23 cellular contexts compared by ENCODE assay signal in genomic region chr1:62337535-62337784, GRCh38. TPM values are rescaled to one million over a fixed set of nuclear protein-coding genes. Genes with fewer than 3 reads are reported as not detected.
DNase-seq lines count a peak whose midpoint lies in the region; ATAC-seq lines count a peak whose summit lies in the region.
"Had no signal": no experiment of that assay in that cellular context is flagged by ENCODE, and none has a peak within 500 bp of the region (broad histone marks: within the 10 kb centered on the region; RNA-seq: fewer than 3 reads in every experiment).

No MANE protein-coding gene starts in this region.

- H4K8ac ChIP-seq in mesendoderm (ENCODE audit: low read depth, low read length): no peak overlapping the region

- H3K36me3 ChIP-seq in HUES48 (ENCODE audit: control insufficient read depth, insufficient read depth, low read length) (no peaks in the 10 kb centered on the region), mesendoderm (ENCODE audit: control insufficient read depth, insufficient read depth, low read length) (no peaks in the 10 kb centered on the region), subcutaneous abdominal adipose tissue (ENCODE audit: control insufficient read depth in 5 of 5, insufficient read depth in 5 of 5, low read length in 5 of 5) (no peaks in the 10 kb centered on the region)
- H3K36me3 ChIP-seq: prostate gland, SJSA1 had no signal

- no peaks in the 10 kb centered on the region for H3K9me3 ChIP-seq in HUES48 (ENCODE audit: control insufficient read depth, insufficient read depth, low read length)
- no peaks in the 10 kb centered on the region for H3K9me3 ChIP-seq in subcutaneous abdominal adipose tissue (ENCODE audit: control insufficient read depth in 5 of 5, low read length in 5 of 5)
- H3K9me3 ChIP-seq: prostate gland, SJSA1 had no signal

- no peak overlapping the region for H4K5ac ChIP-seq in mesendoderm (ENCODE audit: low read length)

- ATAC-seq in GM19455 (IDR thresholded peaks at IDR 0.05; ENCODE audit: unreplicated experiment): no peak
- ATAC-seq: CD8-positive, alpha-beta T cell; GM12878 had no signal

- H3K4me1 ChIP-seq in HUES48 (ENCODE audit: control insufficient read depth, insufficient read depth, low read length): peaks cover 16% of the 10 kb centered on the region
- peaks cover 8% of the 10 kb centered on the region for H3K4me1 ChIP-seq in mesendoderm (ENCODE audit: control insufficient read depth, low read depth, low read length)
- peaks cover 9 to 27% (median 25%) of the 10 kb centered on the region in 5 donors for H3K4me1 ChIP-seq in subcutaneous abdominal adipose tissue (ENCODE audit: control insufficient read depth in 5 of 5, insufficient read depth in 5 of 5, low read length in 5 of 5)
- H3K4me1 ChIP-seq: prostate gland had no signal

- H3K9ac ChIP-seq in HUES48 (ENCODE audit: low read depth, low read length): no peak overlapping the region
- H3K9ac ChIP-seq in mesendoderm (ENCODE audit: low read length): no peak overlapping the region
- H3K9ac ChIP-seq in subcutaneous abdominal adipose tissue (ENCODE audit: low read length in 5 of 5): peak overlapping the region in 1 of 5 donors; percentile 10
- H3K9ac ChIP-seq: KMS-11 had no signal

- peak overlapping the region; percentile 75 for H3K56ac ChIP-seq in mesendoderm (ENCODE audit: low read length)

- H3K27me3 ChIP-seq in HUES48 (ENCODE audit: control insufficient read depth, insufficient read depth, low read length) (no peaks in the 10 kb centered on the region), mesendoderm (ENCODE audit: insufficient read depth, low read length, poor library complexity) (no peaks in the 10 kb centered on the region), subcutaneous abdominal adipose tissue (ENCODE audit: control insufficient read depth in 5 of 5, insufficient read depth in 4 of 5, low read length in 5 of 5) (no peaks in the 10 kb centered on the region)
- H3K27me3 ChIP-seq: SJSA1 had no signal

- no peaks in the 10 kb centered on the region for H3K79me1 ChIP-seq in mesendoderm (ENCODE audit: low read length)

- H3K4me3 ChIP-seq in HUES48 (ENCODE audit: low read depth, low read length): no peak overlapping the region
- no peak overlapping the region for H3K4me3 ChIP-seq in mesendoderm (ENCODE audit: low read length)
- peak overlapping the region in 2 of 5 donors; percentile 1 to 32 for H3K4me3 ChIP-seq in subcutaneous abdominal adipose tissue (ENCODE audit: low read depth in 1 of 5, low read length in 5 of 5)
- H3K4me3 ChIP-seq: GM12878, PC-9, prostate gland, SJSA1 had no signal

- H3K79me2 ChIP-seq in mesendoderm (ENCODE audit: control insufficient read depth, insufficient read depth, low read length): no peaks in the 10 kb centered on the region

- H3K4ac ChIP-seq in mesendoderm (ENCODE audit: low read depth, low read length): peak overlapping the region; percentile 20

- DNase-seq in ecto neural progenitor cell (ENCODE audit: low spot score): peak; percentile 55
- peak; percentile 45 for DNase-seq in mesendoderm
- no peak for DNase-seq in SK-N-DZ (ENCODE audit: low spot score)
- DNase-seq in SW 1271 (lab: John Stamatoyannopoulos, UW): no peak
- DNase-seq: activated CD4-positive, alpha-beta T cell treated with anti-CD3 and anti-CD28 coated beads, Interleukin-2, amount 50 U/mL, for 4 hours; activated CD8-positive, alpha-beta memory T cell treated with anti-CD3 and anti-CD28 coated beads, Interleukin-2, amount 50 U/mL, for 48 hours; activated effector memory CD4-positive, alpha-beta T cell treated with Interleukin-2 at 50 U/mL for 16 hours; CD8-positive, alpha-beta T cell; DMS53; midbrain; NCI-H187 treated with DMSO at 0.1 percent for 48 hours; NCI-H345; nephron progenitor cell; PC-9; stimulated activated CD4-positive, alpha-beta T cell treated with anti-CD3 and anti-CD28 coated beads, Interleukin-12 subunit alpha, Interleukin-12 subunit beta, amount 100 ng/mL, for 4 hours; stimulated activated CD8-positive, alpha-beta memory T cell treated with anti-CD3 and anti-CD28 coated beads, Interleukin-4, amount 100 ng/mL, for 48 hours had no signal

- no peak overlapping the region for H2BK120ac ChIP-seq in mesendoderm (ENCODE audit: low read depth, low read length)

- WGBS in mesendoderm (ENCODE audit: extremely low coverage, insufficient coverage, low lambda C conversion rate): no CpG with 5 or more reads among the region's 6 CpGs

- H3K27ac ChIP-seq in HUES48 (ENCODE audit: low read depth, low read length) (peak overlapping the region; percentile 9), mesendoderm (ENCODE audit: low read depth, low read length) (no peak overlapping the region), subcutaneous abdominal adipose tissue (ENCODE audit: low read depth, low read length) (peak overlapping the region; percentile 86)
- H3K27ac ChIP-seq: KMS-11, PC-9, SJSA1 had no signal

- H3K23ac ChIP-seq in mesendoderm (ENCODE audit: low read length): no peak overlapping the region

- H3K4me2 ChIP-seq in mesendoderm (ENCODE audit: low read length): no peak overlapping the region
- H3K4me2 ChIP-seq: KMS-11, PC-9 had no signal

- H2BK15ac ChIP-seq in mesendoderm (replicated peaks; ENCODE audit: low read depth): no peak overlapping the region

- no peak overlapping the region for H2BK5ac ChIP-seq in mesendoderm (ENCODE audit: low read length)

- no peak overlapping the region for H3K18ac ChIP-seq in mesendoderm (ENCODE audit: low read length)

- H2AK5ac ChIP-seq in mesendoderm (ENCODE audit: low read length): no peak overlapping the region

RNA-seq across cellular contexts. Expression of gene KANK4, which starts 18.2 kb away (rescaled TPM):
- 0.17 TPM for polyA plus RNA-seq in mesendoderm (2013, experiment 1 of 2)
- polyA plus RNA-seq in mesendoderm (2013, experiment 2 of 2): 0.22 TPM
- polyA plus RNA-seq in SK-N-DZ (2014; cell fraction: cytosol; rRNA removed): 2.5 and 2.6 TPM in 2 replicates
- polyA plus RNA-seq in SK-N-DZ (2014; cell fraction: nucleus; rRNA removed): 0.64 and 1.5 TPM in 2 replicates
- polyA plus RNA-seq: GM12878 had no signal

Comparison
In these comparisons a context has a peak if more than half of its experiments do, and no peak if none do; other contexts are left out.
1. DNase-seq: peak in ecto neural progenitor cell (single experiment) and mesendoderm (single experiment); none in SK-N-DZ (single experiment) and SW 1271 (0 of 2).